Comparison of ENCODE assay signal across 24 cellular contexts in genomic region chr9:90853945-90854344, GRCh38. TPM values are rescaled to one million over a fixed set of nuclear protein-coding genes. Genes with fewer than 3 reads are reported as not detected.
DNase-seq lines count a peak whose midpoint lies in the region; ATAC-seq and TF ChIP-seq lines count a peak whose summit lies in the region.
"Had no signal": no experiment of that assay in that cellular context is flagged by ENCODE, and none has a peak within 500 bp of the region (broad histone marks: within the 10 kb centered on the region; RNA-seq: fewer than 3 reads in every experiment).

No MANE protein-coding gene starts in this region.

- H3K9me2 ChIP-seq in PC-9 (ENCODE audit: insufficient read depth) = no peaks in the 10 kb centered on the region

- peak overlapping the region in 1 of 2 experiments; percentile 14 for H3K23ac ChIP-seq in mesenchymal stem cell (ENCODE audit: low read length in 2 of 2)

- intact Hi-C loops in CD14-positive monocyte (cut with micrococcal nuclease) (no loop called here), PC-9 (cut with micrococcal nuclease; ENCODE audit: unreplicated experiment) (no loop called here)

- H3K27ac ChIP-seq in PC-9 (no peak overlapping the region), mesenchymal stem cell (ENCODE audit: low read length, poor library complexity, severe bottlenecking) (no peak overlapping the region)
- H3K27ac ChIP-seq: GM23248, SK-N-MC had no signal

- no peak overlapping the region for H3K14ac ChIP-seq in mesenchymal stem cell (ENCODE audit: low read length in 2 of 2)

- H3K4me2 ChIP-seq in PC-9 (peak overlapping the region; percentile 50), mesenchymal stem cell (ENCODE audit: low read length, poor library complexity, severe bottlenecking) (no peak overlapping the region)

- POLR2A ChIA-PET in PC-9 (lab: Charles Lee; ENCODE audit: unreplicated experiment) = no interaction called here

- H3F3A ChIP-seq in PC-9 (ENCODE audit: insufficient read depth, low read depth) = peaks cover 3% of the 10 kb centered on the region; the same call in 1 of the 2 replicates

- H3K79me1 ChIP-seq in mesenchymal stem cell (replicated peaks; ENCODE audit: low read length, poor library complexity, severe bottlenecking) = peaks cover 1% of the 10 kb centered on the region

- H3K18ac ChIP-seq in mesenchymal stem cell (ENCODE audit: low read depth in 1 of 2, low read length in 2 of 2) = peak overlapping the region; percentile 27 to 59

- H2AK5ac ChIP-seq in mesenchymal stem cell (ENCODE audit: low read length, severe bottlenecking) = no peak overlapping the region

- H3K4me1 Mint-ChIP-seq in CD14-positive monocyte = peaks cover 17% of the 10 kb centered on the region
- H3K4me1 Mint-ChIP-seq in stimulated activated naive B cell treated with anti-CD40 and anti-IgM and Interleukin-4, amounts not matched to agents 10 μg/mL and 1 μg/mL and 100 μg/mL, for 72 hours = peaks cover 31 to 38% of the 10 kb centered on the region in 2 donors

- H2BK5ac ChIP-seq in mesenchymal stem cell (ENCODE audit: low read depth, low read length, poor library complexity, severe bottlenecking) = no peak overlapping the region

- no peak overlapping the region for H2AFZ ChIP-seq in PC-9
- H2AFZ ChIP-seq in mesenchymal stem cell (ENCODE audit: low read depth, low read length) = no peak overlapping the region
- H2AFZ ChIP-seq: GM23248 had no signal

- H4K8ac ChIP-seq in mesenchymal stem cell (ENCODE audit: low read length) = peak overlapping the region; percentile 73

- peak overlapping the region in 1 of 2 experiments; percentile 3 for H2BK12ac ChIP-seq in mesenchymal stem cell (ENCODE audit: low read length in 2 of 2)

- no TSS peak for BruUV-seq in PC-9 (replicated peaks; lab: Mats Ljungman, UMichigan)

- H3K36me3 Mint-ChIP-seq in CD14-positive monocyte = peaks cover 83 to 91% of the 10 kb centered on the region in 2 donors
- H3K36me3 Mint-ChIP-seq in stimulated activated naive B cell treated with anti-CD40 and anti-IgM and Interleukin-4, amounts not matched to agents 10 μg/mL and 1 μg/mL and 100 μg/mL, for 72 hours = peaks cover 38 to 66% of the 10 kb centered on the region in 2 donors
- H3K36me3 Mint-ChIP-seq: CD4-positive, alpha-beta memory T cell had no signal

- H3K36me3 ChIP-seq in PC-9 (ENCODE audit: low read depth) (no peaks in the 10 kb centered on the region), mesenchymal stem cell (ENCODE audit: control insufficient read depth in 1 of 2, insufficient read depth in 2 of 2, low read depth in 1 of 2, low read length in 2 of 2) (peaks cover 0 to 9% of the 10 kb centered on the region in 2 experiments)
- H3K36me3 ChIP-seq: HAP-1 had no signal

- TF ChIP-seq CTCF in CD14-positive monocyte (IDR thresholded peaks at IDR 0.05) (no peak), PC-9 (conservative IDR thresholded peaks at IDR 0.05) (no peak)

- no peak overlapping the region for H3K4me3 ChIP-seq in PC-9
- H3K4me3 ChIP-seq in mesenchymal stem cell (ENCODE audit: insufficient read depth in 1 of 2, low read depth in 1 of 2, low read length in 2 of 2) = no peak overlapping the region
- H3K4me3 ChIP-seq: GM23248, HAP-1, K562, SK-N-MC had no signal

- H3K27me3 ChIP-seq in PC-9 (ENCODE audit: insufficient read depth, low read depth) (no peaks in the 10 kb centered on the region), mesenchymal stem cell (ENCODE audit: control insufficient read depth in 1 of 2, insufficient read depth in 1 of 2, low read length in 2 of 2) (peaks cover 0 to 35% of the 10 kb centered on the region in 2 experiments)

- H3K4me3 Mint-ChIP-seq in CD14-positive monocyte = no peak overlapping the region
- H3K4me3 Mint-ChIP-seq in stimulated activated naive B cell treated with anti-CD40 and anti-IgM and Interleukin-4, amounts not matched to agents 10 μg/mL and 1 μg/mL and 100 μg/mL, for 72 hours = no peak overlapping the region
- H3K4me3 Mint-ChIP-seq: CD4-positive, alpha-beta memory T cell had no signal

- no peak overlapping the region for H4K91ac ChIP-seq in mesenchymal stem cell (ENCODE audit: low read length)

- no peak overlapping the region for H3K9ac ChIP-seq in mesenchymal stem cell (ENCODE audit: low read length)
- H3K9ac ChIP-seq: GM23248 had no signal

- peak overlapping the region in 4 of 7 donors; percentile 47 to 65 (median 58) for H3K27ac Mint-ChIP-seq in CD14-positive monocyte
- H3K27ac Mint-ChIP-seq in stimulated activated naive B cell treated with anti-CD40 and anti-IgM and Interleukin-4, amounts not matched to agents 10 μg/mL and 1 μg/mL and 100 μg/mL, for 72 hours = peak overlapping the region; percentile 80
- H3K27ac Mint-ChIP-seq: CD4-positive, alpha-beta memory T cell had no signal

- H3K4ac ChIP-seq in mesenchymal stem cell (ENCODE audit: low read depth in 1 of 2, low read length in 2 of 2) = no peak overlapping the region

- H3K9me3 ChIP-seq in PC-9 (ENCODE audit: insufficient read depth, low read depth) = no peaks in the 10 kb centered on the region
- H3K9me3 ChIP-seq in mesenchymal stem cell (ENCODE audit: control insufficient read depth, low read length) = no peaks in the 10 kb centered on the region
- H3K9me3 ChIP-seq: Caco-2, HAP-1 had no signal

- ATAC-seq in stimulated activated naive B cell treated with anti-CD40 and anti-IgM and Interleukin-4, amounts not matched to agents 10 μg/mL and 1 μg/mL and 100 μg/mL, for 72 hours (replicated peaks) = no peak
- ATAC-seq: K562 had no signal

- no peaks in the 10 kb centered on the region for H3K27me3 Mint-ChIP-seq in CD14-positive monocyte (ENCODE audit: low read depth in 3 of 3)
- no peaks in the 10 kb centered on the region for H3K27me3 Mint-ChIP-seq in stimulated activated naive B cell treated with anti-CD40 and anti-IgM and Interleukin-4, amounts not matched to agents 10 μg/mL and 1 μg/mL and 100 μg/mL, for 72 hours

- no peaks in the 10 kb centered on the region for H3K9me3 Mint-ChIP-seq in CD14-positive monocyte
- peaks cover 0 to 1% of the 10 kb centered on the region in 2 donors for H3K9me3 Mint-ChIP-seq in stimulated activated naive B cell treated with anti-CD40 and anti-IgM and Interleukin-4, amounts not matched to agents 10 μg/mL and 1 μg/mL and 100 μg/mL, for 72 hours
- H3K9me3 Mint-ChIP-seq: CD4-positive, alpha-beta memory T cell had no signal

- no peak for DNase-seq in CD14-positive monocyte (ENCODE audit: low spot score)
- DNase-seq in PC-9 = no peak
- DNase-seq in mesenchymal stem cell = no peak
- no peak for DNase-seq in stimulated activated naive B cell treated with anti-CD40 and anti-IgM and Interleukin-4, amounts not matched to agents 10 μg/mL and 1 μg/mL and 100 μg/mL, for 72 hours
- no peak for DNase-seq in central memory CD4-positive, alpha-beta T cell
- DNase-seq in SIG-M5 treated with dmso at 0.1 percent for 504 hours (lab: John Stamatoyannopoulos, UW; ENCODE audit: unreplicated experiment) = no peak
- no peak for DNase-seq in NCI-H748 treated with DMSO at 0.1 percent for 48 hours (lab: John Stamatoyannopoulos, UW)
- DNase-seq: Caco-2; CD4-positive, alpha-beta memory T cell; DMS 273 treated with DMSO at 0.1 percent for 48 hours; GM23248; NCI-H1092 treated with DMSO at 0.1 percent for 48 hours; NCI-H1436 treated with DMSO at 0.1 percent for 48 hours; NCI-H2029; NCI-H345; NCI-H82; SHP77 had no signal

- 93% methylated on average over 10 of the region's 10 CpGs for WGBS in mesenchymal stem cell

- no peak overlapping the region for H2BK15ac ChIP-seq in mesenchymal stem cell (ENCODE audit: low read depth, poor library complexity, severe bottlenecking)

- peaks cover 13% of the 10 kb centered on the region for H3K4me1 ChIP-seq in PC-9 (replicated peaks; ENCODE audit: insufficient read depth)
- peaks cover 5% of the 10 kb centered on the region for H3K4me1 ChIP-seq in mesenchymal stem cell (ENCODE audit: control insufficient read depth, insufficient read depth, low read depth, low read length)
- H3K4me1 ChIP-seq: Caco-2, HAP-1 had no signal

- no peaks in the 10 kb centered on the region for H4K20me1 ChIP-seq in PC-9 (ENCODE audit: insufficient read depth)

- CTCF ChIA-PET in PC-9 (lab: Charles Lee) = no interaction called here

- H2BK120ac ChIP-seq in mesenchymal stem cell (ENCODE audit: low read depth, low read length) = no peak overlapping the region

- no peaks in the 10 kb centered on the region for H3K79me2 ChIP-seq in PC-9 (ENCODE audit: low read depth)

RNA-seq across cellular contexts. Expression of gene SYK, which starts 52.3 kb away (rescaled TPM):
- 100 to 1,000 TPM; 177 to 186 TPM for polyA plus RNA-seq in CD14-positive monocyte
- total RNA-seq in PC-9 (2021) = 23.3 and 32.1 TPM in 2 replicates
- 23.7 TPM for polyA plus RNA-seq in mesenchymal stem cell (2013, experiment 1 of 2)
- 22.9 TPM for polyA plus RNA-seq in mesenchymal stem cell (2013, experiment 2 of 2)
- total RNA-seq: G401, GM23248, LHCN-M2, RPMI7951 had no signal
- polyA plus RNA-seq: BJ, GM23248 had no signal
